ENCODE assay signal across 13 cellular contexts in genomic region chr19:49658566-49659442, GRCh38. TPM values are rescaled to one million over a fixed set of nuclear protein-coding genes. Genes with fewer than 3 reads are reported as not detected.
"Had no signal": no experiment of that assay in that cellular context is flagged by ENCODE, and none has a peak within 500 bp of the region (broad histone marks: within the 10 kb centered on the region; RNA-seq: fewer than 3 reads in every experiment).

No MANE protein-coding gene starts in this region.

- H3K9me3 ChIP-seq: prostate gland, spleen, suprapubic skin had no signal

- H3K4me3 ChIP-seq: prostate gland, spleen, suprapubic skin had no signal

- H3K4me1 Mint-ChIP-seq: endodermal cell had no signal

- H3K27me3 ChIP-seq: brain microvascular endothelial cell, spleen, suprapubic skin had no signal

- H3K4me3 Mint-ChIP-seq: activated CD4-positive, alpha-beta memory T cell treated with anti-CD3 and anti-CD28 coated beads for 36 hours; activated T-cell treated with anti-CD3 and anti-CD28 coated beads, Interleukin-2, amount 50 U/mL, for 72 hours; dendritic cell treated with granulocyte-macrophage colony-stimulating factor and Interleukin-4, amounts not matched to agents 40 ng/mL and 50 ng/mL, for 4 days; endodermal cell; natural killer cell; type B pancreatic cell had no signal

- H3K9me3 Mint-ChIP-seq: activated CD4-positive, alpha-beta memory T cell treated with anti-CD3 and anti-CD28 coated beads for 36 hours; activated T-cell treated with anti-CD3 and anti-CD28 coated beads, Interleukin-2, amount 50 U/mL, for 72 hours; dendritic cell treated with granulocyte-macrophage colony-stimulating factor and Interleukin-4, amounts not matched to agents 40 ng/mL and 50 ng/mL, for 4 days; natural killer cell; type B pancreatic cell had no signal

- H3K27ac Mint-ChIP-seq: activated CD4-positive, alpha-beta memory T cell treated with anti-CD3 and anti-CD28 coated beads for 36 hours; activated T-cell treated with anti-CD3 and anti-CD28 coated beads, Interleukin-2, amount 50 U/mL, for 72 hours; dendritic cell treated with granulocyte-macrophage colony-stimulating factor and Interleukin-4, amounts not matched to agents 40 ng/mL and 50 ng/mL, for 4 days; endodermal cell; type B pancreatic cell had no signal

- DNase-seq: activated naive CD4-positive, alpha-beta T cell treated with Interleukin-2 at 50 U/mL for 16 hours; brain microvascular endothelial cell; natural killer cell; occipital lobe; spleen; stimulated activated naive CD4-positive, alpha-beta T cell treated with Interleukin-2 at 50 U/mL for 16 hours had no signal

- H3K4me1 ChIP-seq: prostate gland had no signal

- H3K27ac ChIP-seq: brain microvascular endothelial cell, prostate gland, suprapubic skin had no signal

- H3K27me3 Mint-ChIP-seq: activated CD4-positive, alpha-beta memory T cell treated with anti-CD3 and anti-CD28 coated beads for 36 hours; dendritic cell treated with granulocyte-macrophage colony-stimulating factor and Interleukin-4, amounts not matched to agents 40 ng/mL and 50 ng/mL, for 4 days; type B pancreatic cell had no signal

- H3K36me3 Mint-ChIP-seq: natural killer cell had no signal

RNA-seq across cellular contexts. Expression of gene BCL2L12, which starts 6.9 kb away (rescaled TPM):
- total RNA-seq: occipital lobe had no signal
